Comparison of ENCODE assay signal across 22 cellular contexts in genomic region chr20:47669927-47670890, GRCh38.
"Had no signal": no experiment of that assay in that cellular context is flagged by ENCODE, and none has a peak within 500 bp of the region (broad histone marks: within the 10 kb centered on the region; RNA-seq: fewer than 3 reads in every experiment).

No MANE protein-coding gene starts in this region.

- H2AFZ ChIP-seq: parathyroid adenoma had no signal

- H3K27ac Mint-ChIP-seq: activated CD4-positive, alpha-beta memory T cell treated with anti-CD3 and anti-CD28 coated beads, Interleukin-2, amount 10 ng/mL, durations not matched to agents 7 days and 5 days; activated CD4-positive, alpha-beta T cell treated with anti-CD3 and anti-CD28 coated beads for 36 hours; activated CD8-positive, alpha-beta memory T cell treated with anti-CD3 and anti-CD28 coated beads, Interleukin-2, amount 10 ng/mL, durations not matched to agents 7 days and 5 days; T-helper 2 cell treated with Interferon-gamma antibody and Interleukin-4, amounts not matched to agents 5 μg/mL and 100 μg/mL, for 36 hours had no signal

- FAIRE-seq: bronchial epithelial cell, endothelial cell of umbilical vein, TTC549 had no signal

- H3K4me2 ChIP-seq: smooth muscle cell had no signal

- H3K36me3 Mint-ChIP-seq: activated CD8-positive, alpha-beta memory T cell treated with anti-CD3 and anti-CD28 coated beads, Interleukin-2, amount 10 ng/mL, durations not matched to agents 7 days and 5 days had no signal

- H3K9ac ChIP-seq: parathyroid adenoma had no signal

- H3K4me1 ChIP-seq: esophagus muscularis mucosa, parathyroid adenoma had no signal

- DNase-seq: activated CD4-positive, alpha-beta memory T cell treated with anti-CD3 and anti-CD28 coated beads, Interleukin-2, amount 10 ng/mL, durations not matched to agents 7 days and 5 days; activated CD4-positive, alpha-beta T cell treated with anti-CD3 and anti-CD28 coated beads for 36 hours; activated CD8-positive, alpha-beta memory T cell treated with anti-CD3 and anti-CD28 coated beads, Interleukin-2, amount 10 ng/mL, durations not matched to agents 7 days and 5 days; activated effector memory CD4-positive, alpha-beta T cell treated with Interleukin-2 at 50 U/mL for 16 hours; activated naive CD4-positive, alpha-beta T cell treated with anti-CD3 and anti-CD28 coated beads, Interleukin-2, amount 50 U/mL, for 16 hours; cerebellar nuclear complex; effector CD8-positive, alpha-beta T cell; heart right ventricle; kidney glomerular epithelial cell; left ventricle myocardium inferior; mammary epithelial cell; stimulated activated CD4-positive, alpha-beta T cell treated with anti-CD3 and anti-CD28 coated beads, Interleukin-4, amount 100 ng/mL, for 1 hour; stimulated activated naive CD4-positive, alpha-beta T cell had no signal

- H3K4me3 ChIP-seq: esophagus muscularis mucosa, heart right ventricle, left ventricle myocardium inferior, smooth muscle cell had no signal

- H3K4me1 Mint-ChIP-seq: activated CD4-positive, alpha-beta memory T cell treated with anti-CD3 and anti-CD28 coated beads, Interleukin-2, amount 10 ng/mL, durations not matched to agents 7 days and 5 days; activated CD4-positive, alpha-beta T cell treated with anti-CD3 and anti-CD28 coated beads for 36 hours had no signal

- H3K27ac ChIP-seq: esophagus muscularis mucosa, heart right ventricle, left ventricle myocardium inferior, parathyroid adenoma had no signal

- H3K9me3 ChIP-seq: esophagus muscularis mucosa, heart right ventricle, left ventricle myocardium inferior had no signal

- H3K4me3 Mint-ChIP-seq: activated CD4-positive, alpha-beta memory T cell treated with anti-CD3 and anti-CD28 coated beads, Interleukin-2, amount 10 ng/mL, durations not matched to agents 7 days and 5 days; activated CD4-positive, alpha-beta T cell treated with anti-CD3 and anti-CD28 coated beads for 36 hours; activated CD8-positive, alpha-beta memory T cell treated with anti-CD3 and anti-CD28 coated beads, Interleukin-2, amount 10 ng/mL, durations not matched to agents 7 days and 5 days; dendritic cell treated with granulocyte-macrophage colony-stimulating factor and Interleukin-4, amounts not matched to agents 40 ng/mL and 50 ng/mL, for 4 days; T-helper 2 cell treated with Interferon-gamma antibody and Interleukin-4, amounts not matched to agents 5 μg/mL and 100 μg/mL, for 36 hours had no signal

- ATAC-seq: activated CD4-positive, alpha-beta T cell treated with anti-CD3 and anti-CD28 coated beads for 36 hours; activated CD8-positive, alpha-beta memory T cell treated with anti-CD3 and anti-CD28 coated beads, Interleukin-2, amount 10 ng/mL, durations not matched to agents 7 days and 5 days; heart right ventricle; sciatic nerve had no signal

- H3K9me3 Mint-ChIP-seq: activated CD4-positive, alpha-beta memory T cell treated with anti-CD3 and anti-CD28 coated beads, Interleukin-2, amount 10 ng/mL, durations not matched to agents 7 days and 5 days; dendritic cell treated with granulocyte-macrophage colony-stimulating factor and Interleukin-4, amounts not matched to agents 40 ng/mL and 50 ng/mL, for 4 days; T-helper 2 cell treated with Interferon-gamma antibody and Interleukin-4, amounts not matched to agents 5 μg/mL and 100 μg/mL, for 36 hours had no signal

- H3K79me2 ChIP-seq: parathyroid adenoma had no signal

- H3K27me3 Mint-ChIP-seq: activated CD4-positive, alpha-beta memory T cell treated with anti-CD3 and anti-CD28 coated beads, Interleukin-2, amount 10 ng/mL, durations not matched to agents 7 days and 5 days; activated CD4-positive, alpha-beta T cell treated with anti-CD3 and anti-CD28 coated beads for 36 hours; activated CD8-positive, alpha-beta memory T cell treated with anti-CD3 and anti-CD28 coated beads, Interleukin-2, amount 10 ng/mL, durations not matched to agents 7 days and 5 days; dendritic cell treated with granulocyte-macrophage colony-stimulating factor and Interleukin-4, amounts not matched to agents 40 ng/mL and 50 ng/mL, for 4 days had no signal

- H3K27me3 ChIP-seq: esophagus muscularis mucosa, heart right ventricle had no signal
